ENCODE assay signal across 32 cellular contexts in the genomic region with DNA sequence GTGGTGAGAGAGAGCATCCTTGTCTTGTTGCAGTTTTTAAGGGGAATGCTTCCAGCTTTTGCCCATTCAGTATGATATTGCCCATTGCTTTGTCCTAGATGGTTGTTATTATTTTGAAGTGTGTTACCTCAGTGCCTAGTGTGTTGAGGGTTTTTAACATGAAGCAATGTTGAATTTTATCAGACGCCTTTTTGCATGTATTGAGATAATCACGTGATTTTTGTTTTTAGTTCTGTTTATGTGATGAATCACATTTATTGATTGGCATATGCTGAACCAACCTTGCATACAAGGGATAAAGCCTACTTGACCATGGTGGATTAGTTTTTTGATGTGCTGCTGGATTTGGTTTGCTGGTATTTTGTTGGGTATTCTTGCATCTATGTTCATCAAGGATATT.
DNase-seq lines count a peak whose midpoint lies in the region; ATAC-seq, FAIRE-seq and TF ChIP-seq lines count a peak whose summit lies in the region.
"Had no signal": no experiment of that assay in that cellular context is flagged by ENCODE, and none has a peak within 500 bp of the region (broad histone marks: within the 10 kb centered on the region; RNA-seq: fewer than 3 reads in every experiment).

No MANE protein-coding gene starts in this region.

- no peaks in the 10 kb centered on the region for H3K9me1 ChIP-seq in K562 (ENCODE audit: control insufficient read depth, insufficient read depth, low read length)

- H3K27me3 ChIP-seq in HepG2 (ENCODE audit: control insufficient read depth in 1 of 2, insufficient read depth in 2 of 2, low read length in 2 of 2) = no peaks in the 10 kb centered on the region
- H3K27me3 ChIP-seq in right lobe of liver = no peaks in the 10 kb centered on the region
- no peaks in the 10 kb centered on the region for H3K27me3 ChIP-seq in K562 (ENCODE audit: control insufficient read depth in 2 of 2, insufficient read depth in 2 of 2, low read length in 2 of 2)
- H3K27me3 ChIP-seq: BE2C; BLaER1; BLaER1 treated with 17β-estradiol and CSF1 and Interleukin-3, amounts not matched to agents 10 nM and 100 nM had no signal

- H3K4me3 ChIP-seq in HepG2 (replicated peaks in 1 of 3; ENCODE audit: insufficient read depth in 1 of 3, low read depth in 2 of 3, low read length in 3 of 3) (no peak overlapping the region), right lobe of liver (no peak overlapping the region), K562 (no peak overlapping the region)
- H3K4me3 ChIP-seq: A549; BLaER1; BLaER1 treated with 17β-estradiol and CSF1 and Interleukin-3, amounts not matched to agents 10 nM and 100 nM had no signal

- TF ChIP-seq POLR2A in HepG2 (IDR thresholded peaks at IDR 0.05; ENCODE audit: insufficient read depth in 1 of 2, low read depth in 2 of 2, low read length in 2 of 2) (no peak), right lobe of liver (IDR thresholded peaks at IDR 0.05) (no peak), K562 (conservative IDR thresholded peaks at IDR 0.05) (no peak)

- no peaks in the 10 kb centered on the region for H3K4me1 ChIP-seq in HepG2 (ENCODE audit: insufficient read depth, low read length)
- no peaks in the 10 kb centered on the region for H3K4me1 ChIP-seq in right lobe of liver
- no peaks in the 10 kb centered on the region for H3K4me1 ChIP-seq in K562 (replicated peaks in 1 of 2; ENCODE audit: control insufficient read depth in 2 of 2, insufficient read depth in 2 of 2, low read length in 2 of 2)
- H3K4me1 ChIP-seq: A549; BE2C; BLaER1; BLaER1 treated with 17β-estradiol and CSF1 and Interleukin-3, amounts not matched to agents 10 nM and 100 nM; Caco-2 had no signal

- H3K9me3 ChIP-seq in HepG2 (ENCODE audit: low read length) (peaks cover 17% of the 10 kb centered on the region), right lobe of liver (no peaks in the 10 kb centered on the region), K562 (replicated peaks; ENCODE audit: control insufficient read depth, insufficient read depth, low read depth, low read length) (no peaks in the 10 kb centered on the region)
- H3K9me3 ChIP-seq: A549, BE2C, BLaER1, Caco-2 had no signal

- DNase-seq in HepG2 (ENCODE audit: low spot score) (no peak), right lobe of liver (no peak), HTR-8/SVneo (ENCODE audit: insufficient read length, low spot score) (no peak), K562 (ENCODE audit: extremely low read depth in 1 of 4, low spot score in 3 of 4) (no peak)
- DNase-seq: 8988T; ACHN; AML-193; BE2C; C1 segment of cervical spinal cord; Caco-2; Calu3; CD4-positive, alpha-beta memory T cell; CD4-positive, alpha-beta T cell; CD4-positive, CD25-positive, alpha-beta regulatory T cell; CD8-positive, alpha-beta memory T cell; CD8-positive, alpha-beta T cell; COR-L47; DMS 273 treated with DMSO at 0.1 percent for 48 hours; DMS153; DMS53; DMS79; DMS79 treated with DMSO at 0.1 percent for 48 hours; DND-41; EL had no signal

- H3K9ac ChIP-seq in HepG2 (ENCODE audit: insufficient read depth, low read depth, low read length) (no peak overlapping the region), K562 (ENCODE audit: insufficient read depth in 1 of 2, low read depth in 2 of 2, low read length in 2 of 2) (no peak overlapping the region)
- H3K9ac ChIP-seq: BLaER1; BLaER1 treated with 17β-estradiol and CSF1 and Interleukin-3, amounts not matched to agents 10 nM and 100 nM had no signal

- H3K4me2 ChIP-seq in HepG2 (ENCODE audit: low read depth, low read length) (no peak overlapping the region), K562 (ENCODE audit: insufficient read depth, low read length) (no peak overlapping the region)
- H3K4me2 ChIP-seq: A549; BLaER1; BLaER1 treated with 17β-estradiol and CSF1 and Interleukin-3, amounts not matched to agents 10 nM and 100 nM had no signal

- no peak for FAIRE-seq in HepG2 (lab: Jason Lieb, UNC)
- FAIRE-seq in HTR-8/SVneo (lab: Jason Lieb, UNC) = peak; percentile 36
- FAIRE-seq in K562 (lab: Jason Lieb, UNC) = no peak
- FAIRE-seq: A204.1, A549 had no signal

- in situ Hi-C loops in HepG2 (cut with HindIII; ENCODE audit: extremely low pct_ligation_motif_present, low pct_unique_long_range_greater_than_20kb) = no loop called here
- in situ Hi-C loops in K562 (cut with MboI) = no loop called here

- POLR2A ChIA-PET in HepG2 (lab: Yijun Ruan, JAX) (no interaction called here), K562 (lab: Yijun Ruan, JAX) (interaction anchor here (0.6 to 1.2 kb wide), 2 partner anchors 9 to 617 kb away, joined by 3 read pairs; no protein-coding TSS in a partner anchor)

- H3K79me2 ChIP-seq in HepG2 (ENCODE audit: insufficient read depth, low read length) (no peaks in the 10 kb centered on the region), K562 (ENCODE audit: control insufficient read depth, insufficient read depth, low read length) (no peaks in the 10 kb centered on the region)

- ATAC-seq in HepG2 = no peak
- ATAC-seq in right lobe of liver = no peak
- ATAC-seq in K562 = no peak
- no peak for ATAC-seq in GM18861 (IDR thresholded peaks at IDR 0.05; ENCODE audit: unreplicated experiment)
- no peak for ATAC-seq in GM21367 (IDR thresholded peaks at IDR 0.05; ENCODE audit: unreplicated experiment)
- ATAC-seq: A549; CD8-positive, alpha-beta T cell had no signal

- 18% methylated on average over 2 of the region's 2 CpGs for WGBS in HepG2 (ENCODE audit: low lambda C conversion rate)
- 75% methylated on average over 2 of the region's 2 CpGs for WGBS in right lobe of liver (ENCODE audit: insufficient coverage, low coverage, low lambda C conversion rate, missing lambda C conversion rate)
- 0% methylated on average over 2 of the region's 2 CpGs for WGBS in K562 (ENCODE audit: insufficient coverage, low coverage, missing lambda C conversion rate)

- H4K20me1 ChIP-seq in HepG2 (ENCODE audit: insufficient read depth, low read length) = no peaks in the 10 kb centered on the region
- H4K20me1 ChIP-seq in K562 (replicated peaks; ENCODE audit: control insufficient read depth, insufficient read depth, low read length) = no peaks in the 10 kb centered on the region
- H4K20me1 ChIP-seq: BLaER1; BLaER1 treated with 17β-estradiol and CSF1 and Interleukin-3, amounts not matched to agents 10 nM and 100 nM had no signal

- no peak for TF ChIP-seq RAD21 in HepG2 (CRISPR knock-in tag; IDR thresholded peaks at IDR 0.05)
- no peak for TF ChIP-seq RAD21 in K562 (CRISPR knock-in tag; conservative IDR thresholded peaks at IDR 0.05 in 1 of 2, IDR thresholded peaks at IDR 0.05 in 1 of 2)

- TF ChIP-seq EP300 in HepG2 (IDR thresholded peaks at IDR 0.05; ENCODE audit: low read depth in 2 of 2, low read length in 2 of 2) (no peak), HepG2 (CRISPR knock-in tag; IDR thresholded peaks at IDR 0.05; ENCODE audit: borderline replicate concordance) (no peak), K562 (IDR thresholded peaks at IDR 0.05; ENCODE audit: low read length) (no peak)

- BruUV-seq in HepG2 (replicated peaks; lab: Mats Ljungman, UMichigan) (no TSS peak), K562 (replicated peaks; lab: Mats Ljungman, UMichigan) (no TSS peak)

- no peak overlapping the region for H2AFZ ChIP-seq in HepG2 (ENCODE audit: low read length)
- H2AFZ ChIP-seq in K562 (ENCODE audit: low read depth, low read length) = no peak overlapping the region

- H3K27ac ChIP-seq in HepG2 (ENCODE audit: extremely low read length, insufficient read depth, low read length) (no peak overlapping the region), right lobe of liver (no peak overlapping the region), K562 (ENCODE audit: extremely low read depth, low read depth, low read length) (no peak overlapping the region)
- H3K27ac ChIP-seq: 22Rv1; A549; BLaER1; BLaER1 treated with 17β-estradiol and CSF1 and Interleukin-3, amounts not matched to agents 10 nM and 100 nM; C4-2B had no signal

- no peak for TF ChIP-seq CTCF in HepG2 (CRISPR knock-in tag; IDR thresholded peaks at IDR 0.05)
- no peak for TF ChIP-seq CTCF in right lobe of liver (IDR thresholded peaks at IDR 0.05)
- no peak for TF ChIP-seq CTCF in K562 (IDR thresholded peaks at IDR 0.05 in 2 of 3, conservative IDR thresholded peaks at IDR 0.05 in 1 of 3; ENCODE audit: insufficient read depth in 2 of 3, low read depth in 1 of 3, low read length in 3 of 3)

- CTCF ChIA-PET in HepG2 (lab: Yijun Ruan, JAX; ENCODE audit: low intra/inter-chr PET ratio, low total read pairs) (no interaction called here), K562 (lab: Yijun Ruan, JAX; ENCODE audit: low intra/inter-chr PET ratio) (no interaction called here)

- H3K36me3 ChIP-seq in HepG2 (replicated peaks in 1 of 2; ENCODE audit: control insufficient read depth in 1 of 2, insufficient read depth in 2 of 2, low read length in 2 of 2) = no peaks in the 10 kb centered on the region
- no peaks in the 10 kb centered on the region for H3K36me3 ChIP-seq in right lobe of liver
- no peaks in the 10 kb centered on the region for H3K36me3 ChIP-seq in K562 (ENCODE audit: control insufficient read depth, insufficient read depth, low read length)
- H3K36me3 ChIP-seq: BE2C; BLaER1; BLaER1 treated with 17β-estradiol and CSF1 and Interleukin-3, amounts not matched to agents 10 nM and 100 nM had no signal

- intact Hi-C loops in HepG2 (cut with micrococcal nuclease; ENCODE audit: unreplicated experiment) (no loop called here), right lobe of liver (cut with DNase I) (no loop called here), K562 (cut with micrococcal nuclease) (no loop called here)

TF ChIP-seq in HepG2, 621 proteins besides CTCF, POLR2A, EP300 and RAD21 (continues in another document):
- peak; percentile 84 for TF ChIP-seq RAD51 (IDR thresholded peaks at IDR 0.05; ENCODE audit: borderline replicate concordance)
- peak; percentile 72; the same call in 1 of the 2 replicates for TF ChIP-seq LCORL (IDR thresholded peaks at IDR 0.05)
- TF ChIP-seq LCORL (CRISPR knock-in tag; IDR thresholded peaks at IDR 0.05) = no peak
- 0 out of 2 replicates have a peak, but pooled peaks have one; percentile 58 for TF ChIP-seq ZNF207 (IDR thresholded peaks at IDR 0.05; ENCODE audit: borderline replicate concordance)

TF ChIP-seq in K562, 482 proteins besides CTCF, POLR2A, EP300 and RAD21 (continues in another document):
- TF ChIP-seq, protein P1, sequence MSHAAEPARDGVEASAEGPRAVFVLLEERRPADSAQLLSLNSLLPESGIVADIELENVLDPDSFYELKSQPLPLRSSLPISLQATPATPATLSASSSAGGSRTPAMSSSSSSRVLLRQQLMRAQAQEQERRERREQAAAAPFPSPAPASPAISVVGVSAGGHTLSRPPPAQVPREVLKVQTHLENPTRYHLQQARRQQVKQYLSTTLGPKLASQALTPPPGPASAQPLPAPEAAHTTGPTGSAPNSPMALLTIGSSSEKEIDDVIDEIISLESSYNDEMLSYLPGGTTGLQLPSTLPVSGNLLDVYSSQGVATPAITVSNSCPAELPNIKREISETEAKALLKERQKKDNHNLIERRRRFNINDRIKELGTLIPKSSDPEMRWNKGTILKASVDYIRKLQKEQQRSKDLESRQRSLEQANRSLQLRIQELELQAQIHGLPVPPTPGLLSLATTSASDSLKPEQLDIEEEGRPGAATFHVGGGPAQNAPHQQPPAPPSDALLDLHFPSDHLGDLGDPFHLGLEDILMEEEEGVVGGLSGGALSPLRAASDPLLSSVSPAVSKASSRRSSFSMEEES (CRISPR knock-in tag; IDR thresholded peaks at IDR 0.05) = peak; percentile 71
